ENCODE assay signal across 1 cellular context in the genomic region with DNA sequence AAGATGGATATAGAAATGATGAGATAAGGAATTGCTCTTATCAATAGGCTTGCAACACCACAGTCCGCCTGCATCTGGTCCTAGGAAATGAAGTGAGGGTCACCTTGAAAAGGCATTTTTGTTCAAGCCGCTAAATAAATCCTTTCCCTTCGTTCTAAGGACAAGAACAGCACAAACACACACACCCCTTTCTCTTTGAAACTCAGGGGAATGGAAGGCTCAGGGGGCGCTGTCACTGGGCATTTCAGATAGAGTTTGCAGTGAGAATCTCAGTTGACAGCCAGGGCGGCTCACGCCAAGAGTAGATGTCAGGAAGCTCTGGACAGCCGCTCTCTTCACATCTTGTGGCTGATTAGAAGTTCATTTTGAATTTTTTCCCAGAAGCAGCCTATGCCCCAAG.
TF ChIP-seq lines count a peak whose summit lies in the region.

No MANE protein-coding gene starts in this region.

TF ChIP-seq in SK-N-SH treated with all-trans-retinoic acid at 6 μM for 48 hours, 23 proteins besides CTCF, POLR2A, EP300 and RAD21 (continued from another document):
- TF ChIP-seq, protein P1, sequence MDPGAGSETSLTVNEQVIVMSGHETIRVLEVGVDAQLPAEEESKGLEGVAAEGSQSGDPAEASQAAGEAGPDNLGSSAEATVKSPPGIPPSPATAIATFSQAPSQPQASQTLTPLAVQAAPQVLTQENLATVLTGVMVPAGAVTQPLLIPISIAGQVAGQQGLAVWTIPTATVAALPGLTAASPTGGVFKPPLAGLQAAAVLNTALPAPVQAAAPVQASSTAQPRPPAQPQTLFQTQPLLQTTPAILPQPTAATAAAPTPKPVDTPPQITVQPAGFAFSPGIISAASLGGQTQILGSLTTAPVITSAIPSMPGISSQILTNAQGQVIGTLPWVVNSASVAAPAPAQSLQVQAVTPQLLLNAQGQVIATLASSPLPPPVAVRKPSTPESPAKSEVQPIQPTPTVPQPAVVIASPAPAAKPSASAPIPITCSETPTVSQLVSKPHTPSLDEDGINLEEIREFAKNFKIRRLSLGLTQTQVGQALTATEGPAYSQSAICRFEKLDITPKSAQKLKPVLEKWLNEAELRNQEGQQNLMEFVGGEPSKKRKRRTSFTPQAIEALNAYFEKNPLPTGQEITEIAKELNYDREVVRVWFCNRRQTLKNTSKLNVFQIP (CRISPR knock-in tag; IDR thresholded peaks at IDR 0.05; ENCODE audit: borderline replicate concordance, low read depth), result no peak
- TF ChIP-seq BACH2 (CRISPR knock-in tag; IDR thresholded peaks at IDR 0.05; ENCODE audit: borderline replicate concordance) (no peak), GLIS3 (CRISPR knock-in tag; IDR thresholded peaks at IDR 0.05) (no peak), SNAI2 (CRISPR knock-in tag; IDR thresholded peaks at IDR 0.05) (no peak)
